Comparison of ENCODE assay signal across 11 cellular contexts in genomic region chr12:57226588-57227314, GRCh38. TPM values are rescaled to one million over a fixed set of nuclear protein-coding genes. Genes with fewer than 3 reads are reported as not detected.
DNase-seq lines count a peak whose midpoint lies in the region; ATAC-seq and TF ChIP-seq lines count a peak whose summit lies in the region.
"Had no signal": no experiment of that assay in that cellular context is flagged by ENCODE, and none has a peak within 500 bp of the region (broad histone marks: within the 10 kb centered on the region; RNA-seq: fewer than 3 reads in every experiment).

No MANE protein-coding gene starts in this region.

- H3K9me3 ChIP-seq in CD4-positive, alpha-beta T cell (ENCODE audit: control insufficient read depth, low read length), result no peaks in the 10 kb centered on the region
- no peaks in the 10 kb centered on the region for H3K9me3 ChIP-seq in HUES6 (ENCODE audit: control insufficient read depth, insufficient read depth, low read depth, low read length)
- H3K9me3 ChIP-seq in adipocyte (ENCODE audit: control insufficient read depth, low read length), result no peaks in the 10 kb centered on the region
- H3K9me3 ChIP-seq in effector memory CD4-positive, alpha-beta T cell (ENCODE audit: control insufficient read depth, low read length), result no peaks in the 10 kb centered on the region

- peak overlapping the region; percentile 38 for H3K4me3 Mint-ChIP-seq in CD4-positive, alpha-beta T cell
- H3K4me3 Mint-ChIP-seq in mesothelial cell of epicardium, result peak overlapping the region; percentile 51

- H3K27me3 Mint-ChIP-seq in CD4-positive, alpha-beta T cell, result peaks cover 60% of the 10 kb centered on the region
- peaks cover 61% of the 10 kb centered on the region for H3K27me3 Mint-ChIP-seq in mesothelial cell of epicardium (ENCODE audit: low read depth)

- H3K4me3 ChIP-seq in HUES6 (ENCODE audit: low read depth, low read length) (peak overlapping the region; percentile 66), adipocyte (ENCODE audit: low read length) (no peak overlapping the region)
- H3K4me3 ChIP-seq in effector memory CD4-positive, alpha-beta T cell (ENCODE audit: insufficient read depth, low read depth, low read length, poor library complexity, severe bottlenecking), result no peak overlapping the region

- no peak for TF ChIP-seq CTCF in CD4-positive, alpha-beta T cell (IDR thresholded peaks at IDR 0.05)
- no peak for TF ChIP-seq CTCF in mesothelial cell of epicardium (IDR thresholded peaks at IDR 0.05; ENCODE audit: unreplicated experiment)

- peaks cover 19% of the 10 kb centered on the region for H3K36me3 Mint-ChIP-seq in CD4-positive, alpha-beta T cell (ENCODE audit: low read depth)
- peaks cover 3% of the 10 kb centered on the region for H3K36me3 Mint-ChIP-seq in mesothelial cell of epicardium

- H3K9ac ChIP-seq in HUES6 (ENCODE audit: low read length) (peak overlapping the region; percentile 22), adipocyte (ENCODE audit: low read length) (peak overlapping the region; percentile 10)

- H3K36me3 ChIP-seq in HUES6 (ENCODE audit: control insufficient read depth, insufficient read depth, low read length) (peaks cover 12% of the 10 kb centered on the region), adipocyte (ENCODE audit: control insufficient read depth, insufficient read depth, low read length, severe bottlenecking) (peaks cover 8% of the 10 kb centered on the region)
- peaks cover 4% of the 10 kb centered on the region for H3K36me3 ChIP-seq in effector memory CD4-positive, alpha-beta T cell (ENCODE audit: control insufficient read depth, insufficient read depth, low read length)

- no peaks in the 10 kb centered on the region for H3K9me3 Mint-ChIP-seq in CD4-positive, alpha-beta T cell
- H3K9me3 Mint-ChIP-seq in mesothelial cell of epicardium, result no peaks in the 10 kb centered on the region

- peaks cover 54% of the 10 kb centered on the region for H3K27me3 ChIP-seq in CD4-positive, alpha-beta T cell (ENCODE audit: control insufficient read depth, insufficient read depth, low read length)
- H3K27me3 ChIP-seq in HUES6 (ENCODE audit: control insufficient read depth, insufficient read depth, low read length) (peaks cover 63% of the 10 kb centered on the region), adipocyte (replicated peaks; ENCODE audit: control insufficient read depth, insufficient read depth, low read length) (no peaks in the 10 kb centered on the region)
- peaks cover 46% of the 10 kb centered on the region for H3K27me3 ChIP-seq in effector memory CD4-positive, alpha-beta T cell (replicated peaks; ENCODE audit: control insufficient read depth, insufficient read depth, low read length, poor library complexity, severe bottlenecking)

- CTCF ChIA-PET in CD4-positive, alpha-beta T cell (lab: Charles Lee), result interaction anchor here (2.1 to 8.3 kb wide), 5 partner anchors 11 to 17 kb away, joined by 8 to 127 read pairs (median 12); partner anchors contain the start of gene NXPH4

- H3K27ac Mint-ChIP-seq in CD4-positive, alpha-beta T cell, result no peak overlapping the region
- no peak overlapping the region for H3K27ac Mint-ChIP-seq in mesothelial cell of epicardium

- peaks cover 41% of the 10 kb centered on the region for H3K4me1 ChIP-seq in HUES6 (ENCODE audit: control insufficient read depth, insufficient read depth, low read length)
- peaks cover 28% of the 10 kb centered on the region for H3K4me1 ChIP-seq in adipocyte (ENCODE audit: control insufficient read depth, insufficient read depth, low read length)
- H3K4me1 ChIP-seq in effector memory CD4-positive, alpha-beta T cell (ENCODE audit: control insufficient read depth, insufficient read depth, low read length, poor library complexity, severe bottlenecking), result peaks cover 41% of the 10 kb centered on the region

- no peak overlapping the region for H3K27ac ChIP-seq in CD4-positive, alpha-beta T cell (ENCODE audit: low read depth, low read length)
- H3K27ac ChIP-seq in HUES6 (ENCODE audit: low read depth, low read length), result no peak overlapping the region
- H3K27ac ChIP-seq in effector memory CD4-positive, alpha-beta T cell (ENCODE audit: insufficient read depth, low read length, poor library complexity, severe bottlenecking), result no peak overlapping the region
- H3K27ac ChIP-seq: epithelial cell of prostate had no signal

- H3K4me1 Mint-ChIP-seq in CD4-positive, alpha-beta T cell (ENCODE audit: low read depth), result peaks cover 69% of the 10 kb centered on the region
- peaks cover 53% of the 10 kb centered on the region for H3K4me1 Mint-ChIP-seq in mesothelial cell of epicardium

- DNase-seq in CD4-positive, alpha-beta T cell, result no peak
- DNase-seq in adipocyte (ENCODE audit: low read depth), result no peak
- DNase-seq in mesothelial cell of epicardium (ENCODE audit: low spot score in 2 of 2, unreplicated experiment in 2 of 2), result no peak
- no peak for DNase-seq in inferior parietal cortex (ENCODE audit: extremely low spot score)
- DNase-seq in effector memory CD4-positive, alpha-beta T cell, result no peak
- DNase-seq: activated effector memory CD4-positive, alpha-beta T cell treated with Interleukin-2 at 50 U/mL for 16 hours; EL; SW 1271 had no signal

- POLR2A ChIA-PET in CD4-positive, alpha-beta T cell (lab: Charles Lee), result interaction anchor here (0.6 to 2.5 kb wide), 7 partner anchors 10 to 482 kb away, joined by 3 to 13 read pairs (median 5); partner anchors contain the start of genes NXPH4 and STAT6

- no peak for ATAC-seq in CD4-positive, alpha-beta T cell (ENCODE audit: poor library complexity)
- ATAC-seq in HG02763 (IDR thresholded peaks at IDR 0.05; ENCODE audit: unreplicated experiment), result no peak

- intact Hi-C loops in CD4-positive, alpha-beta T cell (cut with DNase I, micrococcal nuclease), result no loop called here

RNA-seq across cellular contexts. Expression of gene SHMT2, which starts 2.8 kb away (rescaled TPM):
- total RNA-seq in CD4-positive, alpha-beta T cell, result 10 to 100 TPM; 21.3 to 22.2 TPM
- 78.7 to 83.7 TPM (median 78.8 TPM) in 3 replicates for total RNA-seq in mesothelial cell of epicardium

RNA-seq across cellular contexts. Expression of gene NXPH4, which starts 10.2 kb away (rescaled TPM):
- total RNA-seq in CD4-positive, alpha-beta T cell, result not detected
- 3.3 to 3.8 TPM (median 3.6 TPM) in 3 replicates for total RNA-seq in mesothelial cell of epicardium

RNA-seq across cellular contexts. Expression of gene STAC3, which starts 24.2 kb away (rescaled TPM):
- 1 to 10 TPM; 2.0 to 3.0 TPM for total RNA-seq in CD4-positive, alpha-beta T cell
- total RNA-seq in mesothelial cell of epicardium, result 9.8 to 11.3 TPM (median 10.6 TPM) in 3 replicates
